ENCODE assay signal across 8 cellular contexts in genomic region chr12:81257952-81258551, GRCh38.
DNase-seq lines count a peak whose midpoint lies in the region; ATAC-seq and FAIRE-seq lines count a peak whose summit lies in the region.

No MANE protein-coding gene starts in this region.

- no peak for ATAC-seq in activated T-cell treated with anti-CD3 and anti-CD28 coated beads, Interleukin-2, amount 50 U/mL, for 72 hours (replicated peaks in 1 of 2)

- H3K4me1 Mint-ChIP-seq in activated T-cell treated with anti-CD3 and anti-CD28 coated beads, Interleukin-2, amount 50 U/mL, for 72 hours (ENCODE audit: low read depth), result no peaks in the 10 kb centered on the region

- H3K27me3 Mint-ChIP-seq in activated T-cell treated with anti-CD3 and anti-CD28 coated beads, Interleukin-2, amount 50 U/mL, for 72 hours (ENCODE audit: low read depth), result no peaks in the 10 kb centered on the region

- no peak overlapping the region for H3K27ac Mint-ChIP-seq in activated T-cell treated with anti-CD3 and anti-CD28 coated beads, Interleukin-2, amount 50 U/mL, for 72 hours

- H3K4me3 Mint-ChIP-seq in activated T-cell treated with anti-CD3 and anti-CD28 coated beads, Interleukin-2, amount 50 U/mL, for 72 hours, result no peak overlapping the region

- DNase-seq in ELR (ENCODE audit: low read depth) (peak; percentile 44), NAMALWA (ENCODE audit: low spot score) (peak; percentile 80), SIG-M5 treated with dmso at 0.1 percent for 504 hours (lab: John Stamatoyannopoulos, UW; ENCODE audit: unreplicated experiment) (peak; percentile 53), globus pallidus (ENCODE audit: low spot score) (peak; percentile 56), urothelium cell line (ENCODE audit: low spot score) (peak; percentile 11), GDM1 (lab: John Stamatoyannopoulos, UW) (no peak), GM19239 (ENCODE audit: insufficient read length, low spot score) (no peak)
- DNase-seq in activated T-cell treated with anti-CD3 and anti-CD28 coated beads, Interleukin-2, amount 50 U/mL, for 72 hours, result no peak

- FAIRE-seq in urothelium cell line (lab: Jason Lieb, UNC), result no peak
- no peak for FAIRE-seq in GM19239 (lab: Jason Lieb, UNC)

- no peaks in the 10 kb centered on the region for H3K36me3 Mint-ChIP-seq in activated T-cell treated with anti-CD3 and anti-CD28 coated beads, Interleukin-2, amount 50 U/mL, for 72 hours (ENCODE audit: insufficient read depth in 2 of 2)

- H3K9me3 Mint-ChIP-seq in activated T-cell treated with anti-CD3 and anti-CD28 coated beads, Interleukin-2, amount 50 U/mL, for 72 hours, result peaks cover 0 to 5% of the 10 kb centered on the region in 2 donors

Comparison
In these comparisons a context has a peak if more than half of its experiments do, and no peak if none do; other contexts are left out.
1. DNase-seq: peak in ELR (single experiment), NAMALWA (single experiment), SIG-M5 treated with dmso at 0.1 percent for 504 hours (single experiment), globus pallidus (single experiment) and urothelium cell line (single experiment); none in activated T-cell treated with anti-CD3 and anti-CD28 coated beads, Interleukin-2, amount 50 U/mL, for 72 hours (0 of 2), GDM1 (single experiment) and GM19239 (single experiment).